In the genomic region with DNA sequence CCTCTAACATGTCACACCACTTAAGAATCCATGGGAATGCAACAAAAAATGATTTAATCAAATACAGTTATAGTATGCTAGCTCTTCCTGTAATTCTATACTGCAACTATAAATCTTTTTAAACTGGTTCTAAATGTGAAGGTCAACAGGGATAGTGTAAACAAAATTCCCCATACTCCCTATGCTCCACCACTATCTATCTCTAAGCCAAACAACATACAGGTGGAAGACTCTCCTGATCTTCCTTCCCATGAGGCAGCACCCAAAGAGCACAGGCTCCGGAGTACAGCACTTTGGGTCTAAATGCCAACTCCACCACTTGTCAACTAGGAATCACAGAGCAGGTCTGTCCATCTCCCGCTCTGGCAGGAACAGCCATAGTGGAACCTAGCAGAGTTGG, we compare ENCODE assay signal across 16 cellular contexts. TPM values are rescaled to one million over a fixed set of nuclear protein-coding genes. Genes with fewer than 3 reads are reported as not detected.
DNase-seq lines count a peak whose midpoint lies in the region; ATAC-seq and TF ChIP-seq lines count a peak whose summit lies in the region.
"Had no signal": no experiment of that assay in that cellular context is flagged by ENCODE, and none has a peak within 500 bp of the region (broad histone marks: within the 10 kb centered on the region; RNA-seq: fewer than 3 reads in every experiment).

No MANE protein-coding gene starts in this region.

- H2AFZ ChIP-seq in osteoblast (ENCODE audit: low read length) = no peak overlapping the region
- H2AFZ ChIP-seq: neural progenitor cell had no signal

- no peak overlapping the region for H3K4me3 Mint-ChIP-seq in activated naive CD4-positive, alpha-beta T cell treated with anti-CD3 and anti-CD28 coated beads for 36 hours
- H3K4me3 Mint-ChIP-seq in activated naive CD8-positive, alpha-beta T cell treated with anti-CD3 and anti-CD28 coated beads, Interleukin-2, amount 50 U/mL, for 24 hours = peak overlapping the region; percentile 47
- H3K4me3 Mint-ChIP-seq: neural progenitor cell had no signal

- peak overlapping the region; percentile 19 for H3K27ac ChIP-seq in osteoblast (ENCODE audit: low read depth, low read length)
- H3K27ac ChIP-seq: neural progenitor cell had no signal

- peaks cover 34% of the 10 kb centered on the region for H3K4me1 Mint-ChIP-seq in activated naive CD4-positive, alpha-beta T cell treated with anti-CD3 and anti-CD28 coated beads for 36 hours (ENCODE audit: low read depth)
- H3K4me1 Mint-ChIP-seq in activated naive CD8-positive, alpha-beta T cell treated with anti-CD3 and anti-CD28 coated beads, Interleukin-2, amount 50 U/mL, for 24 hours = peaks cover 44% of the 10 kb centered on the region

- no peak overlapping the region for H3K4me2 ChIP-seq in osteoblast (ENCODE audit: insufficient read depth, low read length)
- H3K4me2 ChIP-seq: neural progenitor cell had no signal

- H3K79me2 ChIP-seq in osteoblast (ENCODE audit: insufficient read depth, low read length) = peaks cover 97% of the 10 kb centered on the region

- intact Hi-C loops in activated naive CD4-positive, alpha-beta T cell treated with anti-CD3 and anti-CD28 coated beads for 36 hours (cut with micrococcal nuclease) = no loop called here

- no peaks in the 10 kb centered on the region for H3K9me3 Mint-ChIP-seq in activated naive CD4-positive, alpha-beta T cell treated with anti-CD3 and anti-CD28 coated beads for 36 hours
- H3K9me3 Mint-ChIP-seq in activated naive CD8-positive, alpha-beta T cell treated with anti-CD3 and anti-CD28 coated beads, Interleukin-2, amount 50 U/mL, for 24 hours = no peaks in the 10 kb centered on the region

- DNase-seq in activated naive CD4-positive, alpha-beta T cell treated with anti-CD3 and anti-CD28 coated beads for 36 hours = no peak
- no peak for DNase-seq in activated naive CD4-positive, alpha-beta T cell (lab: John Stamatoyannopoulos, UW)
- DNase-seq in LNCaP clone FGC (ENCODE audit: low read depth) = peak; percentile 55
- no peak for DNase-seq in activated naive CD8-positive, alpha-beta T cell treated with anti-CD3 and anti-CD28 coated beads, Interleukin-2, amount 50 U/mL, for 24 hours
- DNase-seq in osteoblast (ENCODE audit: insufficient read length, low spot score, missing footprints) = no peak
- DNase-seq in T-helper 9 cell = no peak
- DNase-seq in NK-92 (lab: John Stamatoyannopoulos, UW; ENCODE audit: unreplicated experiment) = no peak
- no peak for DNase-seq in Kasumi-1 (lab: John Stamatoyannopoulos, UW)
- DNase-seq: activated CD4-positive, alpha-beta T cell treated with anti-CD3 and anti-CD28 coated beads for 4 hours; GF-D8; mesenchymal stem cell; NCI-H1436; NCI-H82; stimulated activated CD4-positive, alpha-beta T cell treated with anti-CD3 and anti-CD28 coated beads, Interleukin-4, amount 100 ng/mL, for 4 hours had no signal

- peaks cover 13% of the 10 kb centered on the region for H3K4me1 ChIP-seq in osteoblast (ENCODE audit: insufficient read depth, low read length)

- TF ChIP-seq CTCF in LNCaP clone FGC (IDR thresholded peaks at IDR 0.05; ENCODE audit: control insufficient read depth, extremely low read depth, insufficient read depth) (no peak), osteoblast (IDR thresholded peaks at IDR 0.05; ENCODE audit: extremely low read depth, low read depth, low read length) (no peak)

- H3K27ac Mint-ChIP-seq in activated naive CD4-positive, alpha-beta T cell treated with anti-CD3 and anti-CD28 coated beads for 36 hours = peak overlapping the region; percentile 85
- peak overlapping the region; percentile 50 for H3K27ac Mint-ChIP-seq in activated naive CD8-positive, alpha-beta T cell treated with anti-CD3 and anti-CD28 coated beads, Interleukin-2, amount 50 U/mL, for 24 hours
- H3K27ac Mint-ChIP-seq: neural progenitor cell had no signal

- peaks cover 66% of the 10 kb centered on the region for H3K36me3 ChIP-seq in osteoblast (ENCODE audit: insufficient read depth, low read length)
- H3K36me3 ChIP-seq: neural progenitor cell had no signal

- H3K4me3 ChIP-seq in LNCaP clone FGC (ENCODE audit: low read depth, low read length) (no peak overlapping the region), osteoblast (ENCODE audit: insufficient read depth, low read length) (no peak overlapping the region)
- H3K4me3 ChIP-seq: neural progenitor cell had no signal

- H3K36me3 Mint-ChIP-seq in activated naive CD4-positive, alpha-beta T cell treated with anti-CD3 and anti-CD28 coated beads for 36 hours (ENCODE audit: low read depth) = peaks cover 46% of the 10 kb centered on the region
- H3K36me3 Mint-ChIP-seq in activated naive CD8-positive, alpha-beta T cell treated with anti-CD3 and anti-CD28 coated beads, Interleukin-2, amount 50 U/mL, for 24 hours (ENCODE audit: low read depth) = peaks cover 35% of the 10 kb centered on the region

- H3K27me3 Mint-ChIP-seq in activated naive CD4-positive, alpha-beta T cell treated with anti-CD3 and anti-CD28 coated beads for 36 hours (ENCODE audit: low read depth) = no peaks in the 10 kb centered on the region
- no peaks in the 10 kb centered on the region for H3K27me3 Mint-ChIP-seq in activated naive CD8-positive, alpha-beta T cell treated with anti-CD3 and anti-CD28 coated beads, Interleukin-2, amount 50 U/mL, for 24 hours

- peaks cover 67% of the 10 kb centered on the region for H4K20me1 ChIP-seq in osteoblast (ENCODE audit: insufficient read depth, low read length)

- H3K9me3 ChIP-seq in osteoblast (ENCODE audit: low read depth, low read length) = no peaks in the 10 kb centered on the region

- H3K27me3 ChIP-seq in osteoblast (ENCODE audit: insufficient read depth, low read length) = no peaks in the 10 kb centered on the region
- H3K27me3 ChIP-seq: neural progenitor cell had no signal

- no peak for ATAC-seq in activated naive CD8-positive, alpha-beta T cell treated with anti-CD3 and anti-CD28 coated beads, Interleukin-2, amount 50 U/mL, for 24 hours
- ATAC-seq: Panc1 had no signal

- CTCF ChIA-PET in activated naive CD4-positive, alpha-beta T cell treated with anti-CD3 and anti-CD28 coated beads for 36 hours (lab: Charles Lee) = no interaction called here

RNA-seq across cellular contexts. Expression of a gene that starts 4.3 kb away (rescaled TPM):
- total RNA-seq in activated naive CD4-positive, alpha-beta T cell treated with anti-CD3 and anti-CD28 coated beads for 36 hours = 100 to 1,000 TPM; 215 to 229 TPM
- total RNA-seq in osteoblast = 82.2 and 102 TPM in 2 replicates
